In genomic region chr17:59107306-59107670, GRCh38 we compare ENCODE assay signal across 8 cellular contexts. TPM values are rescaled to one million over a fixed set of nuclear protein-coding genes. Genes with fewer than 3 reads are reported as not detected.
A peak's percentile ranks its signal among the peaks of the same experiment; 100 is the strongest.
DNase-seq lines count a peak whose midpoint lies in the region; ATAC-seq and TF ChIP-seq lines count a peak whose summit lies in the region.

No MANE protein-coding gene starts in this region.

- no peaks in the 10 kb centered on the region for H3K9me3 Mint-ChIP-seq in natural killer cell

- peak overlapping the region; percentile 95 for H3K4me3 Mint-ChIP-seq in natural killer cell

- peak overlapping the region; percentile 61; the same call in 1 of the 2 replicates for H2AFZ ChIP-seq in Karpas-422 (ENCODE audit: low read length)

- H3K27ac Mint-ChIP-seq in natural killer cell: peak overlapping the region; percentile 92 to 95

- DNase-seq in BE2C: no peak
- DNase-seq in Karpas-422: no peak
- DNase-seq in coronary artery (ENCODE audit: low spot score): no peak
- no peak for DNase-seq in natural killer cell
- DNase-seq in pons (ENCODE audit: low spot score): no peak
- DNase-seq in DMS 273 treated with DMSO at 0.1 percent for 48 hours (lab: John Stamatoyannopoulos, UW): no peak
- DNase-seq in GM20000 (ENCODE audit: low spot score): no peak

- H3K79me2 ChIP-seq in Karpas-422 (ENCODE audit: low read length): peaks cover 79% of the 10 kb centered on the region

- H3K4me2 ChIP-seq in Karpas-422 (ENCODE audit: low read depth, low read length, poor library complexity, severe bottlenecking): peak overlapping the region; percentile 92

- peaks cover 24% of the 10 kb centered on the region in 2 donors for H3K4me1 Mint-ChIP-seq in natural killer cell

- peak overlapping the region; percentile 76 for H3K9ac ChIP-seq in Karpas-422 (ENCODE audit: low read length)

- no peaks in the 10 kb centered on the region for H4K20me1 ChIP-seq in Karpas-422 (ENCODE audit: insufficient read depth, low read depth, low read length)

- H3K9me2 ChIP-seq in Karpas-422 (replicated peaks; ENCODE audit: insufficient read depth, low read length): no peaks in the 10 kb centered on the region

- no peak for ATAC-seq in natural killer cell
- ATAC-seq in GM18519 (IDR thresholded peaks at IDR 0.05; ENCODE audit: low FRiP score, unreplicated experiment): no peak

- H3K9me3 ChIP-seq in BE2C (no peaks in the 10 kb centered on the region), Karpas-422 (ENCODE audit: low read length) (no peaks in the 10 kb centered on the region)

- intact Hi-C loops in natural killer cell (cut with micrococcal nuclease): loop anchor here (2.0 to 5.0 kb wide), 2 partner anchors 104 to 590 kb away; partner anchors contain the start of gene SMG8

- H3K36me3 ChIP-seq in BE2C: peaks cover 9% of the 10 kb centered on the region
- peaks cover 21% of the 10 kb centered on the region; the same call in 1 of the 2 replicates for H3K36me3 ChIP-seq in Karpas-422 (ENCODE audit: insufficient read depth, low read length)

- no peaks in the 10 kb centered on the region for H3K36me3 Mint-ChIP-seq in natural killer cell

- H3K27me3 ChIP-seq in BE2C (no peaks in the 10 kb centered on the region), Karpas-422 (ENCODE audit: low read length) (no peaks in the 10 kb centered on the region)

- TF ChIP-seq CTCF in BE2C (IDR thresholded peaks at IDR 0.05; ENCODE audit: low read depth, low read length) (no peak), coronary artery (IDR thresholded peaks at IDR 0.05) (no peak), natural killer cell (IDR thresholded peaks at IDR 0.05) (no peak), GM20000 (IDR thresholded peaks at IDR 0.05; ENCODE audit: extremely low read depth, missing control alignments) (no peak)

- H3K4me3 ChIP-seq in BE2C (ENCODE audit: low read depth, low read length): peak overlapping the region; percentile 81
- H3K4me3 ChIP-seq in Karpas-422 (ENCODE audit: low read length): peak overlapping the region; percentile 88
- peak overlapping the region; percentile 94 for H3K4me3 ChIP-seq in coronary artery

- H3K27ac ChIP-seq in Karpas-422 (ENCODE audit: low read length) (peak overlapping the region; percentile 72), coronary artery (peak overlapping the region; percentile 67 to 94)

- no peaks in the 10 kb centered on the region for H3K4me1 ChIP-seq in BE2C
- H3K4me1 ChIP-seq in Karpas-422 (ENCODE audit: low read length): peaks cover 28% of the 10 kb centered on the region

- no peaks in the 10 kb centered on the region for H3K27me3 Mint-ChIP-seq in natural killer cell (ENCODE audit: low read depth in 2 of 2)

RNA-seq across cellular contexts. Expression of gene TRIM37, which starts 0.6 kb away (rescaled TPM):
- 14.4 TPM for polyA plus RNA-seq in BE2C (2012; ENCODE audit: insufficient read depth, insufficient read length, low read depth)
- total RNA-seq in Karpas-422 (2014; rRNA removed; shearing (Covaris generic); ENCODE audit: low replicate concordance): 30.1 and 36.2 TPM in 2 replicates
- 10 to 100 TPM; 20.4 to 26.1 (median 21.9) TPM for total RNA-seq in natural killer cell

RNA-seq across cellular contexts. Expression of gene SKA2, which starts 47.7 kb away (rescaled TPM):
- polyA plus RNA-seq in BE2C (2012; ENCODE audit: insufficient read depth, insufficient read length, low read depth): 45.3 TPM
- 25.6 and 42.0 TPM in 2 replicates for total RNA-seq in Karpas-422 (2014; rRNA removed; shearing (Covaris generic); ENCODE audit: low replicate concordance)
- 10 to 100 TPM; 13.4 to 26.5 (median 17.8) TPM for total RNA-seq in natural killer cell

RNA-seq across cellular contexts. Expression of gene PRR11, which starts 48.3 kb away (rescaled TPM):
- polyA plus RNA-seq in BE2C (2012; ENCODE audit: insufficient read depth, insufficient read length, low read depth): 6.7 TPM
- total RNA-seq in Karpas-422 (2014; rRNA removed; shearing (Covaris generic); ENCODE audit: low replicate concordance): 11.6 and 15.2 TPM in 2 replicates
- total RNA-seq in natural killer cell: 1 to 10 TPM; 2.0 to 4.0 (median 2.9) TPM
